10 cellular contexts compared by ENCODE assay signal in the genomic region with DNA sequence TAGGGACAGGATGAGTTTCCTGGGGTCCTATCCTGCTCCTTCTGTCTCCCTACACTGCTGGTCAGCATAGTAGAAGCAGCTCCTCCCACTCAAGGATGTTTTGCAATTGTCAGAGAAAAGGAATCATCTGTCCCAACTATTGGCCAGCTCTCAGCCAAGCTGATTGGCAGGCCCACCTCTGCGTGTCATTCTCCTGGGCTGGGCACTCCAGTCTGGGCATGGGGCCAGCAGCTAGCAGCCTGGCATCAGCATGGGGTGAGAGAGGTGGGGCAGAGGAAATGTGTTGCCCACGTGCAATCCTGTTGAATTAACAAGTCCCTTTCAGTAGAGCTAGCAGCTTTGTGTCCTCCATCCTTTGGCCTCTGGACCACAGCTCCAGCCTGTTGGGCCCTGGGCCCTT. TPM values are rescaled to one million over a fixed set of nuclear protein-coding genes. Genes with fewer than 3 reads are reported as not detected.
DNase-seq lines count a peak whose midpoint lies in the region; ATAC-seq and TF ChIP-seq lines count a peak whose summit lies in the region.
"Had no signal": no experiment of that assay in that cellular context is flagged by ENCODE, and none has a peak within 500 bp of the region (broad histone marks: within the 10 kb centered on the region; RNA-seq: fewer than 3 reads in every experiment).

No MANE protein-coding gene starts in this region.

- H3K27ac ChIP-seq in gastrocnemius medialis = no peak overlapping the region
- no peak overlapping the region for H3K27ac ChIP-seq in CD8-positive, alpha-beta T cell (ENCODE audit: low read depth, low read length)

- intact Hi-C loops in gastrocnemius medialis (cut with DNase I; ENCODE audit: low total_unique reads) = no loop called here
- intact Hi-C loops in CD8-positive, alpha-beta T cell (cut with DNase I, micrococcal nuclease) = no loop called here
- intact Hi-C loops in activated CD4-positive, alpha-beta T cell treated with anti-CD3 and anti-CD28 coated beads, Interleukin-2, amount 10 ng/mL, durations not matched to agents 24 days and 14 days (cut with micrococcal nuclease) = no loop called here

- no peaks in the 10 kb centered on the region for H3K36me3 Mint-ChIP-seq in HFFc6 (ENCODE audit: low read depth)
- H3K36me3 Mint-ChIP-seq in CD8-positive, alpha-beta T cell = no peaks in the 10 kb centered on the region
- H3K36me3 Mint-ChIP-seq in activated CD4-positive, alpha-beta T cell treated with anti-CD3 and anti-CD28 coated beads, Interleukin-2, amount 10 ng/mL, durations not matched to agents 24 days and 14 days (ENCODE audit: low read depth) = no peaks in the 10 kb centered on the region

- H3K9me3 Mint-ChIP-seq in HFFc6 = no peaks in the 10 kb centered on the region
- no peaks in the 10 kb centered on the region for H3K9me3 Mint-ChIP-seq in CD8-positive, alpha-beta T cell
- H3K9me3 Mint-ChIP-seq in activated CD4-positive, alpha-beta T cell treated with anti-CD3 and anti-CD28 coated beads, Interleukin-2, amount 10 ng/mL, durations not matched to agents 24 days and 14 days = no peaks in the 10 kb centered on the region

- no peaks in the 10 kb centered on the region for H3K27me3 ChIP-seq in gastrocnemius medialis
- H3K27me3 ChIP-seq in CD8-positive, alpha-beta T cell (ENCODE audit: insufficient read depth, low read length) = no peaks in the 10 kb centered on the region

- no peaks in the 10 kb centered on the region for H3K4me1 Mint-ChIP-seq in HFFc6 (ENCODE audit: low read depth)
- H3K4me1 Mint-ChIP-seq in CD8-positive, alpha-beta T cell (ENCODE audit: low read depth) = no peaks in the 10 kb centered on the region
- no peaks in the 10 kb centered on the region for H3K4me1 Mint-ChIP-seq in activated CD4-positive, alpha-beta T cell treated with anti-CD3 and anti-CD28 coated beads, Interleukin-2, amount 10 ng/mL, durations not matched to agents 24 days and 14 days

- peaks cover 8% of the 10 kb centered on the region for H3K27me3 Mint-ChIP-seq in HFFc6 (ENCODE audit: insufficient read depth)
- H3K27me3 Mint-ChIP-seq in CD8-positive, alpha-beta T cell (ENCODE audit: low read depth) = no peaks in the 10 kb centered on the region
- H3K27me3 Mint-ChIP-seq in activated CD4-positive, alpha-beta T cell treated with anti-CD3 and anti-CD28 coated beads, Interleukin-2, amount 10 ng/mL, durations not matched to agents 24 days and 14 days = no peaks in the 10 kb centered on the region

- POLR2A ChIA-PET in CD8-positive, alpha-beta T cell (lab: Charles Lee) = no interaction called here

- peaks cover 0 to 4% of the 10 kb centered on the region in 2 donors for H3K4me1 ChIP-seq in gastrocnemius medialis
- H3K4me1 ChIP-seq in CD8-positive, alpha-beta T cell (ENCODE audit: insufficient read depth, low read length) = no peaks in the 10 kb centered on the region

- no peaks in the 10 kb centered on the region for H3K36me3 ChIP-seq in gastrocnemius medialis
- no peaks in the 10 kb centered on the region for H3K36me3 ChIP-seq in CD8-positive, alpha-beta T cell (ENCODE audit: insufficient read depth, low read length)

- no peak for TF ChIP-seq POLR2A in gastrocnemius medialis (IDR thresholded peaks at IDR 0.05)

- no peak overlapping the region for H3K27ac Mint-ChIP-seq in HFFc6
- H3K27ac Mint-ChIP-seq in CD8-positive, alpha-beta T cell = no peak overlapping the region
- no peak overlapping the region for H3K27ac Mint-ChIP-seq in activated CD4-positive, alpha-beta T cell treated with anti-CD3 and anti-CD28 coated beads, Interleukin-2, amount 10 ng/mL, durations not matched to agents 24 days and 14 days

- TF ChIP-seq CTCF in HFFc6 (IDR thresholded peaks at IDR 0.05) (no peak), gastrocnemius medialis (IDR thresholded peaks at IDR 0.05 in 4 of 5, conservative IDR thresholded peaks at IDR 0.05 in 1 of 5) (no peak)
- no peak for TF ChIP-seq CTCF in CD8-positive, alpha-beta T cell (IDR thresholded peaks at IDR 0.05)

- H3K9me3 ChIP-seq in gastrocnemius medialis = no peaks in the 10 kb centered on the region
- no peaks in the 10 kb centered on the region for H3K9me3 ChIP-seq in CD8-positive, alpha-beta T cell (ENCODE audit: low read length)

- in situ Hi-C loops in gastrocnemius medialis (cut with MboI; ENCODE audit: low sequenced_read_pairs in 4 of 4) = no loop called here

- ATAC-seq in gastrocnemius medialis (peak; percentile 82 to 88), HG02938 (IDR thresholded peaks at IDR 0.05; ENCODE audit: unreplicated experiment) (no peak)
- no peak for ATAC-seq in CD8-positive, alpha-beta T cell

- H3K4me3 Mint-ChIP-seq in HFFc6 = no peak overlapping the region
- H3K4me3 Mint-ChIP-seq in CD8-positive, alpha-beta T cell = no peak overlapping the region
- H3K4me3 Mint-ChIP-seq in activated CD4-positive, alpha-beta T cell treated with anti-CD3 and anti-CD28 coated beads, Interleukin-2, amount 10 ng/mL, durations not matched to agents 24 days and 14 days = no peak overlapping the region

- peak; percentile 1 for DNase-seq in HFFc6
- peak; percentile 87 for DNase-seq in NCI-H510A (lab: John Stamatoyannopoulos, UW)
- peak; percentile 13 for DNase-seq in fibroblast of peridontal ligament (ENCODE audit: extremely low read depth)
- DNase-seq in gastrocnemius medialis = peak; percentile 59 to 86
- no peak for DNase-seq in CD8-positive, alpha-beta T cell
- no peak for DNase-seq in KG1 (lab: John Stamatoyannopoulos, UW)
- no peak for DNase-seq in activated CD4-positive, alpha-beta T cell treated with anti-CD3 and anti-CD28 coated beads, Interleukin-2, amount 10 ng/mL, durations not matched to agents 24 days and 14 days
- DNase-seq: activated gamma-delta T cell, islet precursor cell had no signal

- CTCF ChIA-PET in CD8-positive, alpha-beta T cell (lab: Charles Lee) = interaction anchor here (1.4 kb wide), 1 partner anchor 11 kb away, joined by 3 read pairs; no protein-coding TSS in a partner anchor

- no peak overlapping the region for H3K4me3 ChIP-seq in gastrocnemius medialis
- no peak overlapping the region for H3K4me3 ChIP-seq in CD8-positive, alpha-beta T cell (ENCODE audit: low read depth, low read length)

RNA-seq across cellular contexts. Expression of gene ANKK1, which starts 14.1 kb away (rescaled TPM):
- not detected for total RNA-seq in HFFc6 (2021; fragmentation: NEBNext Ultra II Directional; extraction: Animal tissue kit (Norgen Biotek cat#: 25700))
- total RNA-seq in gastrocnemius medialis = 1 to 10 TPM in 1 of 4 donors, under 1 TPM in 1, not detected in 2; 0.46 to 1.0 TPM
- total RNA-seq in CD8-positive, alpha-beta T cell = under 1 TPM; 0.42 to 0.43 TPM
- not detected in 2 replicates for total RNA-seq in activated CD4-positive, alpha-beta T cell treated with anti-CD3 and anti-CD28 coated beads, Interleukin-2, amount 10 ng/mL, durations not matched to agents 24 days and 14 days

Comparison
In these comparisons a context has a peak if more than half of its experiments do, and no peak if none do; other contexts are left out.
1. DNase-seq: peak in HFFc6 (single experiment), NCI-H510A (single experiment), fibroblast of peridontal ligament (single experiment) and gastrocnemius medialis (2 of 2); none in CD8-positive, alpha-beta T cell (0 of 7), KG1 (single experiment) and activated CD4-positive, alpha-beta T cell treated with anti-CD3 and anti-CD28 coated beads, Interleukin-2, amount 10 ng/mL, durations not matched to agents 24 days and 14 days (single experiment).
2. ATAC-seq: peak in gastrocnemius medialis (2 of 2); none in CD8-positive, alpha-beta T cell (single experiment) and HG02938 (single experiment).